In the genomic region with DNA sequence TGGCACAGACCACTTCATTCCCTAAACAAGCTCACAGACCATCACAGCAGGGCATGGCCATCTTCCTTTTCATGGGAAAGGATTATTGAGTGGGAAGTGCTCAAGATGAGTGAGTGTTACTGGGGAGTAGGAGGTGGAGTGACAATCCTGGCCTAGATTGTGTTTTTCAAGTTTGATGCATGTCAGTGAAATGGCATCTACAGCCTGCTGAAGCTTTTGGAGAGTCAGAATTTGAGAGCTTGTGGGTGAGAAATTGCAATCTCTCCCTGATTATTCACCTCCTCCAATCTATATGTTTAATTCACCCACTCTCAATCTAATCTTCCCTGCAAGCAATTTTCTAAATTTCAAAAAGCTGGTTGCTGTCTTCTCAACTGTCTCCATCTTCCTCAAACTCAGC, we compare ENCODE assay signal across 28 cellular contexts.
"Had no signal": no experiment of that assay in that cellular context is flagged by ENCODE, and none has a peak within 500 bp of the region (broad histone marks: within the 10 kb centered on the region; RNA-seq: fewer than 3 reads in every experiment).

No MANE protein-coding gene starts in this region.

- H3K4me3 ChIP-seq: adrenal gland, body of pancreas, colonic mucosa, esophagus squamous epithelium, gastroesophageal sphincter, heart right ventricle had no signal

- DNase-seq: activated CD4-positive, alpha-beta memory T cell treated with anti-CD3 and anti-CD28 coated beads for 36 hours; activated CD4-positive, alpha-beta T cell treated with anti-CD3 and anti-CD28 coated beads for 36 hours; activated CD4-positive, alpha-beta T cell treated with anti-CD3 and anti-CD28 coated beads, Interleukin-2, amount 10 ng/mL, durations not matched to agents 24 days and 14 days; activated CD4-positive, CD25-positive, alpha-beta regulatory T cell; activated CD4-positive, CD25-positive, alpha-beta regulatory T cell treated with anti-CD3 and anti-CD28 coated beads, Interleukin-2, amount 50 U/mL, for 72 hours; activated CD8-positive, alpha-beta memory T cell treated with anti-CD3 and anti-CD28 coated beads, Interleukin-2, amount 10 ng/mL, durations not matched to agents 7 days and 5 days; activated CD8-positive, alpha-beta memory T cell treated with anti-CD3 and anti-CD28 coated beads, Interleukin-2, amount 50 U/mL, for 4 hours; activated CD8-positive, alpha-beta T cell treated with anti-CD3 and anti-CD28 coated beads, Interleukin-2, amount 10 ng/mL, durations not matched to agents 7 days and 5 days; activated effector memory CD4-positive, alpha-beta T cell treated with anti-CD3 and anti-CD28 coated beads, Interleukin-2, amount 50 U/mL, for 16 hours; activated naive CD4-positive, alpha-beta T cell treated with anti-CD3 and anti-CD28 coated beads for 36 hours; activated naive CD8-positive, alpha-beta T cell treated with anti-CD3 and anti-CD28 coated beads for 36 hours; activated naive CD8-positive, alpha-beta T cell treated with anti-CD3 and anti-CD28 coated beads, Interleukin-2, amount 50 U/mL, for 24 hours; activated T-cell treated with anti-CD3 and anti-CD28 coated beads, Interleukin-2, amount 50 U/mL, for 1 hour; activated T-cell treated with anti-CD3 and anti-CD28 coated beads, Interleukin-2, amount 50 U/mL, for 48 hours; adrenal gland; aorta; body of pancreas; central memory CD4-positive, alpha-beta T cell; cerebellar nuclear complex; colonic mucosa; effector CD8-positive, alpha-beta T cell; esophagus squamous epithelium; foreskin melanocyte; heart right ventricle; T-helper 17 cell; T1000 had no signal

- H3K36me3 ChIP-seq: adrenal gland, colonic mucosa, esophagus squamous epithelium, gastroesophageal sphincter, heart right ventricle had no signal

- H3K27ac ChIP-seq: adrenal gland, body of pancreas, colonic mucosa, epithelial cell of prostate, esophagus squamous epithelium, gastroesophageal sphincter, heart right ventricle had no signal

- ATAC-seq: activated CD4-positive, alpha-beta T cell treated with anti-CD3 and anti-CD28 coated beads for 36 hours; activated CD8-positive, alpha-beta memory T cell treated with anti-CD3 and anti-CD28 coated beads, Interleukin-2, amount 10 ng/mL, durations not matched to agents 7 days and 5 days; activated CD8-positive, alpha-beta T cell treated with anti-CD3 and anti-CD28 coated beads, Interleukin-2, amount 10 ng/mL, durations not matched to agents 7 days and 5 days; activated naive CD8-positive, alpha-beta T cell treated with anti-CD3 and anti-CD28 coated beads, Interleukin-2, amount 50 U/mL, for 24 hours; body of pancreas; gastroesophageal sphincter; heart right ventricle; T-helper 17 cell had no signal

- H3K27me3 ChIP-seq: adrenal gland, body of pancreas, colonic mucosa, esophagus squamous epithelium, gastroesophageal sphincter, heart right ventricle had no signal

- H3K9me3 ChIP-seq: adrenal gland, body of pancreas, colonic mucosa, esophagus squamous epithelium had no signal
